In genomic region chr4:39638358-39639239, GRCh38 we compare ENCODE assay signal across 8 cellular contexts. TPM values are rescaled to one million over a fixed set of nuclear protein-coding genes. Genes with fewer than 3 reads are reported as not detected.
DNase-seq lines count a peak whose midpoint lies in the region; ATAC-seq, FAIRE-seq and TF ChIP-seq lines count a peak whose summit lies in the region.

SMIM14 (minus strand) TSS chr4:39638865; CDS start chr4:39605145, 33,720 bp downstream.

- peak; percentile 87 for ATAC-seq in HG02798 (IDR thresholded peaks at IDR 0.05; ENCODE audit: poor library complexity, unreplicated experiment)
- ATAC-seq in heart right ventricle, result peak; percentile 97 to 100 (median 98)
- peak; percentile 97 to 99 for ATAC-seq in upper lobe of left lung (ENCODE audit: low FRiP score in 2 of 2)

- peaks cover 0 to 11% (median 0%) of the 10 kb centered on the region in 9 donors for H3K36me3 ChIP-seq in heart right ventricle
- H3K36me3 ChIP-seq in upper lobe of left lung, result no peaks in the 10 kb centered on the region

- 0% methylated on average over 71 to 75 of the region's 75 CpGs for WGBS in heart right ventricle, 2 donors
- WGBS in upper lobe of left lung, 2 donors, result 0% methylated on average over 27 to 54 of the region's 75 CpGs

- peak; percentile 91 for FAIRE-seq in GM12892 (lab: Jason Lieb, UNC)

- DNase-seq in GM12892 (ENCODE audit: insufficient read length), result peak; percentile 79
- DNase-seq in NCI-H1436 treated with DMSO at 0.1 percent for 48 hours (lab: John Stamatoyannopoulos, UW), result peak; percentile 86
- peak; percentile 79 to 94 (median 83) for DNase-seq in T-helper 1 cell
- DNase-seq in amniotic stem cell (lab: John Stamatoyannopoulos, UW), result peak; percentile 99
- peak; percentile 98 to 99 for DNase-seq in heart right ventricle
- DNase-seq in posterior vena cava (ENCODE audit: low spot score), result peak; percentile 100
- peak; percentile 99 for DNase-seq in upper lobe of left lung

- peak within 1 kb of the TSS; percentile 86 to 99 (median 98) for H3K27ac ChIP-seq in heart right ventricle
- peak within 1 kb of the TSS; percentile 94 to 98 (median 96) for H3K27ac ChIP-seq in upper lobe of left lung

- H3K27me3 ChIP-seq in heart right ventricle (no peaks in the 10 kb centered on the region), upper lobe of left lung (no peaks in the 10 kb centered on the region)

- peak in 4 of 9 donors; percentile 24 to 35 (median 27) for TF ChIP-seq CTCF in heart right ventricle (IDR thresholded peaks at IDR 0.05)
- peak; percentile 12 to 80 (median 46) for TF ChIP-seq CTCF in upper lobe of left lung (IDR thresholded peaks at IDR 0.05)

- H3K4me1 ChIP-seq in heart right ventricle (peaks cover 0 to 35% (median 27%) of the 10 kb centered on the region in 9 donors), upper lobe of left lung (peaks cover 13 to 28% (median 17%) of the 10 kb centered on the region in 4 donors)

- intact Hi-C loops in heart right ventricle (cut with DNase I) (loop anchor here in 8 of 10 donors (1.0 to 10.0 kb wide), 10 partner anchors 59 to 419 kb away; partner anchors contain the start of genes UGDH (in 7 of the 8), UBE2K (in 4 of the 8), LIAS (in 3 of the 8) and N4BP2 (in 3 of the 8)), posterior vena cava (cut with DNase I) (loop anchor here in 1 of 2 donors (5.0 kb wide), 1 partner anchor 111 kb away; the partner anchor contains the start of gene UGDH)

- H3K4me3 ChIP-seq in heart right ventricle (peak within 1 kb of the TSS; percentile 80 to 95 (median 92)), upper lobe of left lung (peak within 1 kb of the TSS; percentile 55 to 87 (median 79))

- peak; percentile 90 for TF ChIP-seq POLR2A in GM12892 (IDR thresholded peaks at IDR 0.05; ENCODE audit: low read depth, low read length)
- peak; percentile 79 to 99 (median 96) for TF ChIP-seq POLR2A in upper lobe of left lung (IDR thresholded peaks at IDR 0.05)

- H3K9me3 ChIP-seq in heart right ventricle (no peaks in the 10 kb centered on the region), upper lobe of left lung (no peaks in the 10 kb centered on the region)

- TF ChIP-seq EP300 in upper lobe of left lung (IDR thresholded peaks at IDR 0.05), result peak in 1 of 4 donors; percentile 78

RNA-seq across cellular contexts. Expression of gene SMIM14, which starts in this region (rescaled TPM):
- 80.8 TPM for polyA plus RNA-seq in GM12892 (2012; ENCODE audit: missing spikeins)
- total RNA-seq in heart right ventricle (10 to 100 TPM in 9 of 10 donors, 1 to 10 TPM in 1; 9.3 to 15.2 (median 11.8) TPM), posterior vena cava (10 to 100 TPM; 95.3 to 98.0 TPM), upper lobe of left lung (10 to 100 TPM; 24.1 to 80.5 (median 40.4) TPM)
- polyA plus RNA-seq in heart right ventricle, result 1 to 10 TPM; 5.4 to 5.6 TPM

Comparison
In these comparisons a context has a peak if more than half of its experiments do, and no peak if none do; other contexts are left out.
1. Peak in every context shown above with its lines: DNase-seq, ATAC-seq, H3K4me3 ChIP-seq and H3K27ac ChIP-seq.